9 cellular contexts compared by ENCODE assay signal in genomic region chr1:32893198-32894018, GRCh38. TPM values are rescaled to one million over a fixed set of nuclear protein-coding genes. Genes with fewer than 3 reads are reported as not detected.
DNase-seq lines count a peak whose midpoint lies in the region; ATAC-seq and TF ChIP-seq lines count a peak whose summit lies in the region.
"Had no signal": no experiment of that assay in that cellular context is flagged by ENCODE, and none has a peak within 500 bp of the region (broad histone marks: within the 10 kb centered on the region; RNA-seq: fewer than 3 reads in every experiment).

No MANE protein-coding gene starts in this region.

- 0 to 8% methylated on average over 7 to 58 of the region's 58 CpGs for WGBS in endodermal cell (ENCODE audit: insufficient coverage in 1 of 2, insufficient read length in 1 of 2), 2 experiments

- peak; percentile 36 for ATAC-seq in upper lobe of right lung
- ATAC-seq in GM18505 (IDR thresholded peaks at IDR 0.05; ENCODE audit: unreplicated experiment) = no peak

- H3K9me3 ChIP-seq in endodermal cell (ENCODE audit: control insufficient read depth, low read length) = no peaks in the 10 kb centered on the region
- no peaks in the 10 kb centered on the region for H3K9me3 ChIP-seq in mucosa of rectum (ENCODE audit: control insufficient read depth in 2 of 2, low read length in 2 of 2)
- H3K9me3 ChIP-seq in upper lobe of right lung = no peaks in the 10 kb centered on the region

- H3K4me3 Mint-ChIP-seq in endodermal cell = peak overlapping the region; percentile 53

- TF ChIP-seq CTCF in endodermal cell (conservative IDR thresholded peaks at IDR 0.05) (peak; percentile 47), upper lobe of right lung (IDR thresholded peaks at IDR 0.05) (no peak)

- H3K27ac Mint-ChIP-seq in endodermal cell = no peak overlapping the region

- intact Hi-C loops in upper lobe of right lung (cut with DNase I) = no loop called here

- H3K9me3 Mint-ChIP-seq in endodermal cell = peaks cover 6% of the 10 kb centered on the region

- H3K9ac ChIP-seq in endodermal cell (ENCODE audit: extremely low read depth, low read length, poor library complexity, severe bottlenecking) (no peak overlapping the region), mucosa of rectum (ENCODE audit: low read depth in 1 of 2, low read length in 2 of 2) (peak overlapping the region; percentile 6 to 56)

- no peaks in the 10 kb centered on the region for H3K36me3 Mint-ChIP-seq in endodermal cell (ENCODE audit: low read depth)

- H3K4me3 ChIP-seq in endodermal cell (ENCODE audit: low read length) (peak overlapping the region; percentile 71), mucosa of rectum (ENCODE audit: low read length in 2 of 2) (peak overlapping the region; percentile 52 to 60), upper lobe of right lung (peak overlapping the region; percentile 47)

- H3K36me3 ChIP-seq in endodermal cell (ENCODE audit: control insufficient read depth, insufficient read depth, low read length) (no peaks in the 10 kb centered on the region), mucosa of rectum (ENCODE audit: control insufficient read depth in 2 of 2, insufficient read depth in 2 of 2, low read length in 2 of 2) (peaks cover 23 to 24% of the 10 kb centered on the region in 2 donors), upper lobe of right lung (no peaks in the 10 kb centered on the region)

- H3K27ac ChIP-seq in endodermal cell (ENCODE audit: low read depth, low read length) (no peak overlapping the region), mucosa of rectum (ENCODE audit: low read depth in 2 of 2, low read length in 2 of 2) (peak overlapping the region; percentile 52 to 67), upper lobe of right lung (no peak overlapping the region)

- peaks cover 70% of the 10 kb centered on the region for H3K27me3 ChIP-seq in endodermal cell (ENCODE audit: control insufficient read depth, insufficient read depth, low read length, poor library complexity, severe bottlenecking)
- H3K27me3 ChIP-seq in mucosa of rectum (ENCODE audit: control insufficient read depth in 2 of 2, insufficient read depth in 2 of 2, low read length in 2 of 2) = peaks cover 0 to 15% of the 10 kb centered on the region in 2 donors
- peaks cover 30% of the 10 kb centered on the region for H3K27me3 ChIP-seq in upper lobe of right lung

- no peak for TF ChIP-seq POLR2A in GM18505 (IDR thresholded peaks at IDR 0.05; ENCODE audit: borderline replicate concordance, extremely low read depth, insufficient read depth, insufficient read length)

- peaks cover 92% of the 10 kb centered on the region for H3K27me3 Mint-ChIP-seq in endodermal cell (ENCODE audit: insufficient read depth)

- H3K4me1 ChIP-seq in endodermal cell (ENCODE audit: control insufficient read depth, insufficient read depth, low read length) (no peaks in the 10 kb centered on the region), mucosa of rectum (ENCODE audit: control insufficient read depth in 2 of 2, insufficient read depth in 2 of 2, low read length in 2 of 2) (peaks cover 8 to 18% of the 10 kb centered on the region in 2 donors), upper lobe of right lung (peaks cover 6% of the 10 kb centered on the region)

- H3K4me1 Mint-ChIP-seq in endodermal cell = no peaks in the 10 kb centered on the region

- DNase-seq in NCI-H748 (lab: John Stamatoyannopoulos, UW; ENCODE audit: unreplicated experiment) = peak; percentile 66
- no peak for DNase-seq in NCI-H748 treated with DMSO at 0.1 percent for 48 hours (lab: John Stamatoyannopoulos, UW)
- DNase-seq in RPMI8226 = peak; percentile 38
- DNase-seq in endodermal cell = peak; percentile 85
- DNase-seq in upper lobe of right lung = peak; percentile 72
- no peak for DNase-seq in NCI-H2029 treated with DMSO at 0.1 percent for 48 hours (lab: John Stamatoyannopoulos, UW)
- DNase-seq: DND-41 had no signal

RNA-seq across cellular contexts. Expression of gene HPCA, which starts 7.1 kb away (rescaled TPM):
- total RNA-seq in endodermal cell = 1 to 10 TPM in 1 of 2 donors, not detected in 1; 1.2 TPM
- polyA plus RNA-seq in endodermal cell (2013, experiment 1 of 2) = 2.5 TPM
- 1.2 TPM for polyA plus RNA-seq in endodermal cell (2013, experiment 2 of 2)
- total RNA-seq in upper lobe of right lung = not detected

RNA-seq across cellular contexts. Expression of gene TMEM54, which starts 7.8 kb away (rescaled TPM):
- total RNA-seq in endodermal cell (10 to 100 TPM in 1 of 2 donors, 1 to 10 TPM in 1; 8.6 to 12.3 TPM), upper lobe of right lung (41.9 TPM)
- polyA plus RNA-seq in endodermal cell (2013, experiment 1 of 2) = 5.8 TPM
- 5.7 TPM for polyA plus RNA-seq in endodermal cell (2013, experiment 2 of 2)

RNA-seq across cellular contexts. Expression of gene FNDC5, which starts 22.7 kb away (rescaled TPM):
- total RNA-seq in endodermal cell = 1 to 10 TPM; 6.0 to 7.2 TPM
- 32.9 TPM for polyA plus RNA-seq in endodermal cell (2013, experiment 1 of 2)
- 26.5 TPM for polyA plus RNA-seq in endodermal cell (2013, experiment 2 of 2)
- total RNA-seq in upper lobe of right lung = 1.5 TPM

Comparison
In these comparisons a context has a peak if more than half of its experiments do, and no peak if none do; other contexts are left out.
1. DNase-seq: peak in NCI-H748 (single experiment), RPMI8226 (single experiment), endodermal cell (single experiment) and upper lobe of right lung (single experiment); none in NCI-H748 treated with DMSO at 0.1 percent for 48 hours (single experiment) and NCI-H2029 treated with DMSO at 0.1 percent for 48 hours (single experiment).
2. H3K27ac ChIP-seq: peak in mucosa of rectum (2 of 2); none in endodermal cell (single experiment) and upper lobe of right lung (single experiment).
3. Peak in every context shown above with its lines, with median percentiles within 50 percentile points of each other: H3K4me3 ChIP-seq.